1 cellular context compared by ENCODE assay signal in the genomic region with DNA sequence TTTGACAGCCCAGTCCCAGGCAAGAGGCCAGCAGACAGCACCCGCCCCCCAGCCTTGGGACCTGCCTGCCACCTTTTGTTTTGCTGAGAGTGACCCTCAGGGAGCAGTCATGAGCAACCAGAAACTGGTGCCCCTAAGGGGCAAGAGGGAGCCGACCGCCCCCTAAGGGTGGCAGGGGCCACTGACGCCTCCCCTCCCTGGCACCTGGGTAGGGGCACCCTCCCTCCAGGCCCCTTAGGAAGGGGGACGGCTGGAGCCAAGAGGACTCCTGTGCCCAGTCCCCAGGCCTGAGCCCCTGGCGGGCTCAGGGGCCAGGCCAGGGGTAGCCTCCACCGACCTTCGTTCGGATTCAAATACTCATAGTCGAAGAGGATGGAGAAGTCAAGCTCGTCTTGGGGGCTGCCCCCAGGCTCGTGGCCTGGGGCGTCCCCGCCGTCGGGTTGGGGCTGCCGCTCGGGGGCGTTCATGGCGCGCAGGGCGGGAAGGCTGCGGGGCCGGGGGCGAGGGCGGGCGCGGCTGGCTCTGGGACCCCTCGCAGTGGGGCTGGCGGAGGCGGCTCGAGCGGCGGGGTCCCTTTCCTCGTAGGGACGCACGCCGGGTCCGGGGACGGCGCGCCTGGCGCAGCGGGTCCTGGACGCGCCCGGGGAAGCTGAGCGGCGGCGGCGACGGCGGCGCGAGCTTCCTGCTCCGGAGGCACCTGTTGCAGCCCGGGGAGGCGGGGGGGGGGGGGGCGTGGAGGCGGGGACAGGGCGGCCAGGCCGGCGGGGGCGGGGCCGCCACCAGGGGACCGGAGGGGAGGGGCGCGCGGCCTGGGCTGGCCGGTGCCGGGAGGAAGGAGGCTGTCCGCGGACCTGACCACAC.
TF ChIP-seq lines count a peak whose summit lies in the region.

A gene (minus strand): TSS at position 687 of the 861 bp plus-strand sequence. CDS start 220 bp downstream, at position 467.

TF ChIP-seq in IMR-90, 13 proteins besides CTCF, POLR2A, EP300 and RAD21 (continued from another document):
- no peak for TF ChIP-seq SMC3 (IDR thresholded peaks at IDR 0.05; ENCODE audit: low read depth, low read length)
- no peak for TF ChIP-seq CEBPB (IDR thresholded peaks at IDR 0.05; ENCODE audit: low read depth, low read length)
- no peak for TF ChIP-seq MXI1 (IDR thresholded peaks at IDR 0.05; ENCODE audit: borderline replicate concordance, low read depth, low read length)
- no peak for TF ChIP-seq MAZ (IDR thresholded peaks at IDR 0.05; ENCODE audit: borderline replicate concordance, low read depth, low read length)
- no peak for TF ChIP-seq MAFK (IDR thresholded peaks at IDR 0.05; ENCODE audit: low read depth, low read length)
